ENCODE assay signal across 16 cellular contexts in genomic region chr1:17031436-17031835, GRCh38. TPM values are rescaled to one million over a fixed set of nuclear protein-coding genes. Genes with fewer than 3 reads are reported as not detected.
DNase-seq lines count a peak whose midpoint lies in the region; ATAC-seq and TF ChIP-seq lines count a peak whose summit lies in the region.
"Had no signal": no experiment of that assay in that cellular context is flagged by ENCODE, and none has a peak within 500 bp of the region (broad histone marks: within the 10 kb centered on the region; RNA-seq: fewer than 3 reads in every experiment).

No MANE protein-coding gene starts in this region.

- DNase-seq in activated T-cell treated with anti-CD3 and anti-CD28 coated beads, Interleukin-2, amount 50 U/mL, for 72 hours: no peak
- DNase-seq in activated T-cell treated with anti-CD3 and anti-CD28 coated beads, Interleukin-2, amount 50 U/mL, for 4 hours: no peak
- DNase-seq in SK-N-SH (peak; percentile 68), neural progenitor cell (ENCODE audit: low spot score) (no peak), transverse colon (no peak), HuH-7 (ENCODE audit: low spot score) (no peak)
- DNase-seq: 8988T; ACHN; CD4-positive, CD25-positive, alpha-beta regulatory T cell; DMS53; GOT3; H9 had no signal

- H3K36me3 ChIP-seq in KMS-11 (ENCODE audit: insufficient read depth): no peaks in the 10 kb centered on the region
- H3K36me3 ChIP-seq in SK-N-SH (replicated peaks in 1 of 2; ENCODE audit: control insufficient read depth in 1 of 2, insufficient read depth in 2 of 2, low read length in 1 of 2): peaks cover 26 to 30% of the 10 kb centered on the region in 2 experiments
- H3K36me3 ChIP-seq in neural progenitor cell: no peaks in the 10 kb centered on the region
- H3K36me3 ChIP-seq in transverse colon: peaks cover 0 to 57% (median 24%) of the 10 kb centered on the region in 4 donors

- no peaks in the 10 kb centered on the region for H4K20me1 ChIP-seq in KMS-11 (ENCODE audit: insufficient read depth)
- H4K20me1 ChIP-seq in SK-N-SH (ENCODE audit: insufficient read depth): peaks cover 6% of the 10 kb centered on the region; the same call in 1 of the 2 replicates
- H4K20me1 ChIP-seq in neural progenitor cell (ENCODE audit: low read depth): no peaks in the 10 kb centered on the region

- H3K9me2 ChIP-seq in SK-N-SH: no peaks in the 10 kb centered on the region

- POLR2A ChIA-PET in SK-N-SH (lab: Yijun Ruan, JAX): interaction anchor here (0.9 to 1.0 kb wide), 2 partner anchors 53 to 64 kb away, joined by 3 to 5 read pairs; no protein-coding TSS in a partner anchor

- H3K36me3 Mint-ChIP-seq in activated T-cell treated with anti-CD3 and anti-CD28 coated beads, Interleukin-2, amount 50 U/mL, for 72 hours (ENCODE audit: insufficient read depth in 2 of 2): peaks cover 0 to 8% of the 10 kb centered on the region in 2 donors
- H3K36me3 Mint-ChIP-seq in activated T-cell treated with anti-CD3 and anti-CD28 coated beads, Interleukin-2, amount 50 U/mL, for 4 hours (ENCODE audit: insufficient read depth): peaks cover 30% of the 10 kb centered on the region
- H3K36me3 Mint-ChIP-seq in neural progenitor cell: peaks cover 13% of the 10 kb centered on the region

- H3K9me3 Mint-ChIP-seq in activated T-cell treated with anti-CD3 and anti-CD28 coated beads, Interleukin-2, amount 50 U/mL, for 72 hours: no peaks in the 10 kb centered on the region
- no peaks in the 10 kb centered on the region for H3K9me3 Mint-ChIP-seq in activated T-cell treated with anti-CD3 and anti-CD28 coated beads, Interleukin-2, amount 50 U/mL, for 4 hours
- H3K9me3 Mint-ChIP-seq in neural progenitor cell: no peaks in the 10 kb centered on the region
- H3K9me3 Mint-ChIP-seq: CD4-positive, CD25-positive, alpha-beta regulatory T cell; H9 had no signal

- ATAC-seq in activated T-cell treated with anti-CD3 and anti-CD28 coated beads, Interleukin-2, amount 50 U/mL, for 72 hours (replicated peaks in 1 of 2): no peak
- ATAC-seq in activated T-cell treated with anti-CD3 and anti-CD28 coated beads, Interleukin-2, amount 50 U/mL, for 4 hours: no peak
- no peak for ATAC-seq in HG02678 (IDR thresholded peaks at IDR 0.05; ENCODE audit: unreplicated experiment)

- in situ Hi-C loops in transverse colon (cut with MboI; ENCODE audit: low pct_ligation_motif_present in 1 of 4, low pct_unique_long_range_greater_than_20kb in 1 of 4, low sequenced_read_pairs in 3 of 4): no loop called here

- H3K27ac Mint-ChIP-seq in activated T-cell treated with anti-CD3 and anti-CD28 coated beads, Interleukin-2, amount 50 U/mL, for 72 hours: peak overlapping the region; percentile 38
- peak overlapping the region; percentile 71 for H3K27ac Mint-ChIP-seq in neural progenitor cell
- H3K27ac Mint-ChIP-seq: CD4-positive, CD25-positive, alpha-beta regulatory T cell; H9 had no signal

- H3K27me3 Mint-ChIP-seq in activated T-cell treated with anti-CD3 and anti-CD28 coated beads, Interleukin-2, amount 50 U/mL, for 72 hours (ENCODE audit: low read depth): no peaks in the 10 kb centered on the region
- H3K27me3 Mint-ChIP-seq in activated T-cell treated with anti-CD3 and anti-CD28 coated beads, Interleukin-2, amount 50 U/mL, for 4 hours (ENCODE audit: low read depth): no peaks in the 10 kb centered on the region
- H3K27me3 Mint-ChIP-seq in neural progenitor cell (ENCODE audit: insufficient read depth, low read depth): no peaks in the 10 kb centered on the region
- H3K27me3 Mint-ChIP-seq: CD4-positive, CD25-positive, alpha-beta regulatory T cell had no signal

- peaks cover 55% of the 10 kb centered on the region for H3K4me1 ChIP-seq in KMS-11 (ENCODE audit: low read depth, poor library complexity, severe bottlenecking)
- H3K4me1 ChIP-seq in SK-N-SH (ENCODE audit: control insufficient read depth in 1 of 2, insufficient read depth in 2 of 2, low read depth in 1 of 2, low read length in 1 of 2): peaks cover 0 to 20% of the 10 kb centered on the region in 2 experiments; a peak in 3 of 4 replicates
- no peaks in the 10 kb centered on the region for H3K4me1 ChIP-seq in neural progenitor cell
- no peaks in the 10 kb centered on the region for H3K4me1 ChIP-seq in transverse colon

- H3K27me3 ChIP-seq in KMS-11 (ENCODE audit: insufficient read depth, low read depth): no peaks in the 10 kb centered on the region
- H3K27me3 ChIP-seq in SK-N-SH (ENCODE audit: insufficient read depth): no peaks in the 10 kb centered on the region
- no peaks in the 10 kb centered on the region for H3K27me3 ChIP-seq in neural progenitor cell
- H3K27me3 ChIP-seq in transverse colon: no peaks in the 10 kb centered on the region
- H3K27me3 ChIP-seq: BLaER1 treated with 17β-estradiol and CSF1 and Interleukin-3, amounts not matched to agents 10 nM and 100 nM had no signal

- TF ChIP-seq CTCF in KMS-11 (conservative IDR thresholded peaks at IDR 0.05; ENCODE audit: low read depth, low read length): no peak
- no peak for TF ChIP-seq CTCF in SK-N-SH (IDR thresholded peaks at IDR 0.05)
- TF ChIP-seq CTCF in neural progenitor cell (IDR thresholded peaks at IDR 0.05): no peak
- TF ChIP-seq CTCF in transverse colon (IDR thresholded peaks at IDR 0.05): no peak

- no peak overlapping the region for H3K9ac ChIP-seq in KMS-11
- no peak overlapping the region for H3K9ac ChIP-seq in SK-N-SH
- H3K9ac ChIP-seq in neural progenitor cell: no peak overlapping the region

- peak in 1 of 2 experiments; percentile 90; a peak in 2 of 4 replicates for TF ChIP-seq EP300 in SK-N-SH (IDR thresholded peaks at IDR 0.05; ENCODE audit: borderline replicate concordance in 1 of 2, low read depth in 1 of 2, low read length in 1 of 2)
- TF ChIP-seq EP300 in transverse colon (IDR thresholded peaks at IDR 0.05; ENCODE audit: low read depth): no peak

- H3K79me2 ChIP-seq in KMS-11 (ENCODE audit: insufficient read depth, low read depth) (peaks cover 12% of the 10 kb centered on the region), SK-N-SH (ENCODE audit: insufficient read depth) (peaks cover 12% of the 10 kb centered on the region; the same call in 1 of the 2 replicates), neural progenitor cell (ENCODE audit: low read depth) (no peaks in the 10 kb centered on the region)

- H3K4me2 ChIP-seq in KMS-11: peak overlapping the region; percentile 71; the same call in 1 of the 2 replicates
- no peak overlapping the region for H3K4me2 ChIP-seq in SK-N-SH
- H3K4me2 ChIP-seq in neural progenitor cell: no peak overlapping the region

- CTCF ChIA-PET in SK-N-SH (lab: Yijun Ruan, JAX): interaction anchor here (0.6 to 24.3 kb wide), 8 partner anchors 9 to 132 kb away, joined by 3 to 408 read pairs (median 3); partner anchors contain the start of gene ATP13A2

- H3F3A ChIP-seq in SK-N-SH (replicated peaks; ENCODE audit: insufficient read depth) (no peaks in the 10 kb centered on the region), neural progenitor cell (ENCODE audit: low read depth) (peaks cover 4% of the 10 kb centered on the region)

- 44% methylated on average over 4 of the region's 4 CpGs for WGBS in SK-N-SH (ENCODE audit: low lambda C conversion rate)
- WGBS in transverse colon (ENCODE audit: low coverage in 1 of 2), 2 donors: 90 to 92% methylated on average over 4 of the region's 4 CpGs

- H3K4me3 Mint-ChIP-seq in activated T-cell treated with anti-CD3 and anti-CD28 coated beads, Interleukin-2, amount 50 U/mL, for 72 hours: no peak overlapping the region
- no peak overlapping the region for H3K4me3 Mint-ChIP-seq in activated T-cell treated with anti-CD3 and anti-CD28 coated beads, Interleukin-2, amount 50 U/mL, for 4 hours
- no peak overlapping the region for H3K4me3 Mint-ChIP-seq in neural progenitor cell
- H3K4me3 Mint-ChIP-seq: CD4-positive, CD25-positive, alpha-beta regulatory T cell; H9 had no signal

- H2AFZ ChIP-seq in KMS-11 (ENCODE audit: low read depth) (no peak overlapping the region), SK-N-SH (ENCODE audit: low read depth) (no peak overlapping the region), neural progenitor cell (replicated peaks) (no peak overlapping the region)

- no peak overlapping the region for H3K4me3 ChIP-seq in KMS-11 (IDR thresholded peaks at IDR 0.05; ENCODE audit: insufficient read depth, low read depth, low read length)
- H3K4me3 ChIP-seq in SK-N-SH (ENCODE audit: low read depth in 2 of 2, low read length in 1 of 2): no peak overlapping the region
- no peak overlapping the region for H3K4me3 ChIP-seq in neural progenitor cell
- no peak overlapping the region for H3K4me3 ChIP-seq in transverse colon
- H3K4me3 ChIP-seq: BLaER1 treated with 17β-estradiol and CSF1 and Interleukin-3, amounts not matched to agents 10 nM and 100 nM had no signal

- no peak; the same call in 1 of the 2 replicates for TF ChIP-seq RAD21 in SK-N-SH (IDR thresholded peaks at IDR 0.05; ENCODE audit: low read length)

- H3K27ac ChIP-seq in KMS-11 (no peak overlapping the region), SK-N-SH (ENCODE audit: low read depth in 2 of 2, low read length in 1 of 2) (peak overlapping the region in 1 of 2 experiments; percentile 74; a peak in 3 of 4 replicates), neural progenitor cell (peak overlapping the region; percentile 4), transverse colon (no peak overlapping the region)

- no peaks in the 10 kb centered on the region for H3K4me1 Mint-ChIP-seq in activated T-cell treated with anti-CD3 and anti-CD28 coated beads, Interleukin-2, amount 50 U/mL, for 72 hours (ENCODE audit: low read depth)
- no peaks in the 10 kb centered on the region for H3K4me1 Mint-ChIP-seq in activated T-cell treated with anti-CD3 and anti-CD28 coated beads, Interleukin-2, amount 50 U/mL, for 4 hours (ENCODE audit: low read depth)
- H3K4me1 Mint-ChIP-seq in neural progenitor cell: peaks cover 15% of the 10 kb centered on the region

- H3K9me3 ChIP-seq in SK-N-SH (no peaks in the 10 kb centered on the region), neural progenitor cell (ENCODE audit: low read depth) (no peaks in the 10 kb centered on the region), transverse colon (no peaks in the 10 kb centered on the region)
- H3K9me3 ChIP-seq: BLaER1 treated with 17β-estradiol and CSF1 and Interleukin-3, amounts not matched to agents 10 nM and 100 nM had no signal

- intact Hi-C loops in transverse colon (cut with DNase I; ENCODE audit: low total_unique reads): no loop called here

- no peak for TF ChIP-seq POLR2A in transverse colon (IDR thresholded peaks at IDR 0.05)

RNA-seq across cellular contexts. Expression of gene ATP13A2, which starts 19.7 kb away (rescaled TPM):
- total RNA-seq in activated T-cell treated with anti-CD3 and anti-CD28 coated beads, Interleukin-2, amount 50 U/mL, for 72 hours: 10 to 100 TPM; 22.2 to 23.8 TPM
- 10 to 100 TPM; 48.0 to 55.1 (median 48.3) TPM for total RNA-seq in activated T-cell treated with anti-CD3 and anti-CD28 coated beads, Interleukin-2, amount 50 U/mL, for 4 hours
- 15.9 and 29.3 TPM in 2 replicates for polyA plus RNA-seq in SK-N-SH (2012; rRNA removed)
- 8.2 and 16.2 TPM in 2 replicates for polyA plus RNA-seq in SK-N-SH (2012; cell fraction: cytosol; rRNA removed)
- 36.8 and 62.9 TPM in 2 replicates for polyA plus RNA-seq in SK-N-SH (2012; cell fraction: nucleus; rRNA removed)
- 18.8 and 46.6 TPM in 2 replicates for total RNA-seq in neural progenitor cell (ENCODE audit: low replicate concordance)
- total RNA-seq in transverse colon: 10 to 100 TPM; 34.4 to 70.8 (median 60.9) TPM

RNA-seq across cellular contexts. Expression of gene SDHB, which starts 22.4 kb away (rescaled TPM):
- 100 to 1,000 TPM in 1 of 2 donors, 10 to 100 TPM in 1; 98.2 to 101 TPM for total RNA-seq in activated T-cell treated with anti-CD3 and anti-CD28 coated beads, Interleukin-2, amount 50 U/mL, for 72 hours
- 100 to 1,000 TPM; 159 to 179 (median 176) TPM for total RNA-seq in activated T-cell treated with anti-CD3 and anti-CD28 coated beads, Interleukin-2, amount 50 U/mL, for 4 hours
- 128 and 139 TPM in 2 replicates for polyA plus RNA-seq in SK-N-SH (2012; rRNA removed)
- 141 and 150 TPM in 2 replicates for polyA plus RNA-seq in SK-N-SH (2012; cell fraction: cytosol; rRNA removed)
- polyA plus RNA-seq in SK-N-SH (2012; cell fraction: nucleus; rRNA removed): 65.8 and 77.3 TPM in 2 replicates
- total RNA-seq in neural progenitor cell (ENCODE audit: low replicate concordance) (53.8 and 61.2 TPM in 2 replicates), transverse colon (100 to 1,000 TPM in 3 of 4 donors, 10 to 100 TPM in 1; 98.7 to 266 (median 153) TPM)

RNA-seq across cellular contexts. Expression of gene MFAP2, which starts 51.0 kb away (rescaled TPM):
- total RNA-seq in activated T-cell treated with anti-CD3 and anti-CD28 coated beads, Interleukin-2, amount 50 U/mL, for 72 hours: under 1 TPM; 0.37 to 0.67 TPM
- under 1 TPM in 1 of 3 donors, not detected in 2; 0.26 TPM for total RNA-seq in activated T-cell treated with anti-CD3 and anti-CD28 coated beads, Interleukin-2, amount 50 U/mL, for 4 hours
- 132 and 189 TPM in 2 replicates for polyA plus RNA-seq in SK-N-SH (2012; rRNA removed)
- polyA plus RNA-seq in SK-N-SH (2012; cell fraction: cytosol; rRNA removed): 91.7 and 112 TPM in 2 replicates
- polyA plus RNA-seq in SK-N-SH (2012; cell fraction: nucleus; rRNA removed): 237 and 364 TPM in 2 replicates
- total RNA-seq in neural progenitor cell (ENCODE audit: low replicate concordance) (68.8 and 160 TPM in 2 replicates), transverse colon (1 to 10 TPM in 3 of 4 donors, not detected in 1; 1.1 to 5.6 (median 3.5) TPM)
- total RNA-seq: CD4-positive, CD25-positive, alpha-beta regulatory T cell; HT1080 had no signal
- polyA plus RNA-seq: CD4-positive, CD25-positive, alpha-beta regulatory T cell had no signal

Comparison
In these comparisons a context has a peak if more than half of its experiments do, and no peak if none do; other contexts are left out.
1. RNA of gene MFAP2, which starts 51.0 kb away (total RNA-seq): 68.8 to 160 TPM in neural progenitor cell; 1.1 to 5.6 TPM in transverse colon, 0.37 to 0.67 TPM in activated T-cell treated with anti-CD3 and anti-CD28 coated beads, Interleukin-2, amount 50 U/mL, for 72 hours and 0.26 TPM in activated T-cell treated with anti-CD3 and anti-CD28 coated beads, Interleukin-2, amount 50 U/mL, for 4 hours; every median in the first group is over 10 times any median in the second.